Comparison of ENCODE assay signal across 1 cellular context in the genomic region with DNA sequence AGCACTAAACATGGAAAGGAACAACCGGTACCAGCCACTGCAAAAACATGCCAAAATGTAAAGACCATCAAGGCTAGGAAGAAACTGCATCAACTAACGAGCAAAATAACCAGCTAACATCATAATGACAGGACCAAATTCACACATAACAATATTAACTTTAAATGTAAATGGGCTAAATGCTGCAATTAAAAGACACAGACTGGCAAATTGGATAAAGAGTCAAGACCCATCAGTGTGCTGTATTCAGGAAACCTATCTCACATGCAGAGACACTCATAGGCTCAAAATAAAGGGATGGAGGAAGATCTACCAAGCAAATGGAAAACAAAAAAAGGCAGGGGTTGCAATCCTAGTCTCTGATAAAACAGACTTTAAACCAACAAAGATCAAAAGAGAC. TPM values are rescaled to one million over a fixed set of nuclear protein-coding genes. Genes with fewer than 3 reads are reported as not detected.
"Had no signal": no experiment of that assay in that cellular context is flagged by ENCODE, and none has a peak within 500 bp of the region (broad histone marks: within the 10 kb centered on the region; RNA-seq: fewer than 3 reads in every experiment).

No MANE protein-coding gene starts in this region.

RNA-seq across cellular contexts. Expression of a gene that starts 21.5 kb away (rescaled TPM):
- polyA plus RNA-seq: GM12878 had no signal
